Comparison of ENCODE assay signal across 8 cellular contexts in genomic region chr5:76716456-76717157, GRCh38. TPM values are rescaled to one million over a fixed set of nuclear protein-coding genes. Genes with fewer than 3 reads are reported as not detected.
DNase-seq lines count a peak whose midpoint lies in the region; ATAC-seq and TF ChIP-seq lines count a peak whose summit lies in the region.

No MANE protein-coding gene starts in this region.

- intact Hi-C loops in stomach (cut with DNase I; ENCODE audit: low total_unique reads) = no loop called here

- H3K27me3 Mint-ChIP-seq in activated naive CD8-positive, alpha-beta T cell treated with anti-CD3 and anti-CD28 coated beads for 36 hours = peaks cover 61% of the 10 kb centered on the region
- H3K27me3 Mint-ChIP-seq in immature natural killer cell (ENCODE audit: low read depth in 3 of 3) = peaks cover 2 to 12% (median 7%) of the 10 kb centered on the region in 3 donors

- no peak for ATAC-seq in HG03521 (IDR thresholded peaks at IDR 0.05; ENCODE audit: unreplicated experiment)

- H3K9me3 Mint-ChIP-seq in activated naive CD8-positive, alpha-beta T cell treated with anti-CD3 and anti-CD28 coated beads for 36 hours = no peaks in the 10 kb centered on the region
- H3K9me3 Mint-ChIP-seq in immature natural killer cell = no peaks in the 10 kb centered on the region

- WGBS in stomach, 5 donors = 8 to 14% (median 10%) methylated on average over 21 to 29 of the region's 29 CpGs

- peaks cover 4 to 31% (median 26%) of the 10 kb centered on the region in 4 donors for H3K4me1 ChIP-seq in stomach

- no peak overlapping the region for H3K27ac Mint-ChIP-seq in activated naive CD8-positive, alpha-beta T cell treated with anti-CD3 and anti-CD28 coated beads for 36 hours
- H3K27ac Mint-ChIP-seq in immature natural killer cell = peak overlapping the region; percentile 84 to 94 (median 87)

- H3K36me3 ChIP-seq in stomach = no peaks in the 10 kb centered on the region

- TF ChIP-seq POLR2A in stomach (IDR thresholded peaks at IDR 0.05) = no peak

- peak overlapping the region; percentile 57 to 78 (median 72) for H3K27ac ChIP-seq in stomach

- H3K4me1 Mint-ChIP-seq in activated naive CD8-positive, alpha-beta T cell treated with anti-CD3 and anti-CD28 coated beads for 36 hours = peaks cover 18% of the 10 kb centered on the region
- H3K4me1 Mint-ChIP-seq in immature natural killer cell = peaks cover 63 to 67% of the 10 kb centered on the region in 2 donors

- H3K27me3 ChIP-seq in stomach = peaks cover 0 to 34% (median 16%) of the 10 kb centered on the region in 3 donors

- no peaks in the 10 kb centered on the region for H3K9me3 ChIP-seq in stomach

- peak overlapping the region; percentile 80 for H3K4me3 Mint-ChIP-seq in activated naive CD8-positive, alpha-beta T cell treated with anti-CD3 and anti-CD28 coated beads for 36 hours
- H3K4me3 Mint-ChIP-seq in immature natural killer cell = peak overlapping the region; percentile 85 to 95 (median 94)

- no peak for TF ChIP-seq CTCF in AG09309 (IDR thresholded peaks at IDR 0.05; ENCODE audit: control insufficient read depth, insufficient read depth, low read depth, low read length, missing control alignments)
- no peak for TF ChIP-seq CTCF in stomach (IDR thresholded peaks at IDR 0.05)

- H3K4me3 ChIP-seq in AG09309 (ENCODE audit: control insufficient read depth, low read depth, low read length) = peak overlapping the region; percentile 84
- H3K4me3 ChIP-seq in Jurkat, Clone E6-1 (ENCODE audit: low read length) = peak overlapping the region; percentile 71
- peak overlapping the region; percentile 61 to 89 (median 68) for H3K4me3 ChIP-seq in stomach

- TF ChIP-seq EP300 in stomach (IDR thresholded peaks at IDR 0.05) = no peak

- DNase-seq in AG09309 (ENCODE audit: low read depth) (no peak), immature natural killer cell (peak; percentile 35 to 50 (median 41)), stomach (no peak), HCEC 1CT (no peak), NCI-H1092 treated with DMSO at 0.1 percent for 48 hours (lab: John Stamatoyannopoulos, UW) (no peak)
- DNase-seq in Jurkat, Clone E6-1 (ENCODE audit: low read depth, low spot score) = no peak
- DNase-seq in activated naive CD8-positive, alpha-beta T cell treated with anti-CD3 and anti-CD28 coated beads for 36 hours = no peak

- H3K36me3 Mint-ChIP-seq in activated naive CD8-positive, alpha-beta T cell treated with anti-CD3 and anti-CD28 coated beads for 36 hours = no peaks in the 10 kb centered on the region
- no peaks in the 10 kb centered on the region for H3K36me3 Mint-ChIP-seq in immature natural killer cell

RNA-seq across cellular contexts. Expression of gene F2R, which starts 0.7 kb away (rescaled TPM):
- polyA plus RNA-seq in Jurkat, Clone E6-1 (2012; ENCODE audit: insufficient read depth, insufficient read length) = 15.4 TPM
- total RNA-seq in activated naive CD8-positive, alpha-beta T cell treated with anti-CD3 and anti-CD28 coated beads for 36 hours = 1 to 10 TPM; 2.2 to 2.8 TPM
- 100 to 1,000 TPM in 2 of 3 donors, 10 to 100 TPM in 1; 92.6 to 115 (median 106) TPM for polyA plus RNA-seq in immature natural killer cell
- total RNA-seq in stomach = 10 to 100 TPM in 2 of 5 donors, 1 to 10 TPM in 2, not detected in 1; 1.4 to 16.2 (median 9.3) TPM
- polyA plus RNA-seq in stomach = 1 to 10 TPM; 2.2 to 6.0 (median 4.7) TPM

Comparison
In these comparisons a context has a peak if more than half of its experiments do, and no peak if none do; other contexts are left out.
1. DNase-seq: peak in immature natural killer cell (3 of 3); none in AG09309 (single experiment), Jurkat, Clone E6-1 (single experiment), activated naive CD8-positive, alpha-beta T cell treated with anti-CD3 and anti-CD28 coated beads for 36 hours (single experiment), stomach (single experiment), HCEC 1CT (single experiment) and NCI-H1092 treated with DMSO at 0.1 percent for 48 hours (single experiment).
2. Peak in every context shown above with its lines, with median percentiles within 50 percentile points of each other: H3K4me3 ChIP-seq.